Comparison of ENCODE assay signal across 8 cellular contexts in genomic region chr15:90184786-90185704, GRCh38.
A peak's percentile ranks its signal among the peaks of the same experiment; 100 is the strongest.
DNase-seq lines count a peak whose midpoint lies in the region; ATAC-seq and TF ChIP-seq lines count a peak whose summit lies in the region.

No MANE protein-coding gene starts in this region.

- ATAC-seq in HG03280 (IDR thresholded peaks at IDR 0.05; ENCODE audit: unreplicated experiment): peak; percentile 67

- DNase-seq in CD1c-positive myeloid dendritic cell (ENCODE audit: extremely low spot score) (peak; percentile 51), GM19238 (ENCODE audit: insufficient read length, low spot score) (peak; percentile 75), NCI-H774 (lab: John Stamatoyannopoulos, UW) (peak; percentile 86), activated T-cell treated with anti-CD3 and anti-CD28 coated beads for 1 hour (ENCODE audit: low read depth) (peak; percentile 46), erythroblast (lab: John Stamatoyannopoulos, UW) (peak; percentile 78 to 83), superior temporal gyrus (ENCODE audit: extremely low spot score) (peak; percentile 59)

- H3K27me3 ChIP-seq in mucosa of stomach (ENCODE audit: control insufficient read depth, insufficient read depth, low read length): no peaks in the 10 kb centered on the region

- no peaks in the 10 kb centered on the region for H3K9me3 ChIP-seq in mucosa of stomach (ENCODE audit: control insufficient read depth, low read length)

- H3K9ac ChIP-seq in mucosa of stomach (ENCODE audit: low read length): peak overlapping the region; percentile 85

- H3K4me3 ChIP-seq in mucosa of stomach (ENCODE audit: low read length): peak overlapping the region; percentile 82

- peaks cover 35% of the 10 kb centered on the region for H3K4me1 ChIP-seq in mucosa of stomach (ENCODE audit: control insufficient read depth, insufficient read depth, low read length)

- no peak for TF ChIP-seq POLR2A in erythroblast (IDR thresholded peaks at IDR 0.05; ENCODE audit: low read length)

- no peaks in the 10 kb centered on the region for H3K36me3 ChIP-seq in mucosa of stomach (ENCODE audit: control insufficient read depth, insufficient read depth, low read length)

Comparison
In these comparisons a context has a peak if more than half of its experiments do, and no peak if none do; other contexts are left out.
1. Peak in every context shown above with its lines: DNase-seq, ATAC-seq and H3K4me3 ChIP-seq.